Comparison of ENCODE assay signal across 10 cellular contexts in genomic region chr2:237688081-237688480, GRCh38.
A peak's percentile ranks its signal among the peaks of the same experiment; 100 is the strongest.
DNase-seq lines count a peak whose midpoint lies in the region; ATAC-seq and TF ChIP-seq lines count a peak whose summit lies in the region.
"Had no signal": no experiment of that assay in that cellular context is flagged by ENCODE, and none has a peak within 500 bp of the region (broad histone marks: within the 10 kb centered on the region; RNA-seq: fewer than 3 reads in every experiment).

No MANE protein-coding gene starts in this region.

- H3K4me3 ChIP-seq in ACC112 (ENCODE audit: low read depth, low read length) (peak overlapping the region; percentile 13), Peyer's patch (no peak overlapping the region), duodenal mucosa (ENCODE audit: low read depth in 1 of 2, low read length in 2 of 2) (no peak overlapping the region)
- H3K4me3 ChIP-seq: MG63 had no signal

- H3K4me3 Mint-ChIP-seq in neural crest cell: peak overlapping the region; percentile 56

- no peak overlapping the region for H3K27ac Mint-ChIP-seq in neural crest cell (ENCODE audit: unreplicated experiment)

- no peak for ATAC-seq in GM19328 (IDR thresholded peaks at IDR 0.05; ENCODE audit: unreplicated experiment)

- H3K36me3 Mint-ChIP-seq in neural crest cell (ENCODE audit: low read depth): peaks cover 12% of the 10 kb centered on the region

- no peaks in the 10 kb centered on the region for H3K9me3 Mint-ChIP-seq in neural crest cell

- H3K9ac ChIP-seq in duodenal mucosa (ENCODE audit: low read depth in 1 of 2, low read length in 2 of 2): peak overlapping the region; percentile 35 to 37

- peaks cover 21% of the 10 kb centered on the region for H3K4me1 Mint-ChIP-seq in neural crest cell

- DNase-seq in Peyer's patch (peak in 1 of 3 donors; percentile 34), neural crest cell (ENCODE audit: low read depth, low spot score) (no peak), HK-2 (ENCODE audit: unreplicated experiment) (no peak), DMS 273 (lab: John Stamatoyannopoulos, UW; ENCODE audit: unreplicated experiment) (no peak), anterior cingulate cortex (lab: John Stamatoyannopoulos, UW) (no peak)
- DNase-seq: DMS 273 treated with DMSO at 0.1 percent for 48 hours had no signal

- H3K79me2 ChIP-seq in ACC112 (ENCODE audit: control insufficient read depth, insufficient read depth, low read length, unreplicated experiment): peaks cover 8% of the 10 kb centered on the region

- no peaks in the 10 kb centered on the region for H3K27me3 ChIP-seq in ACC112 (ENCODE audit: insufficient read depth, low read length)
- no peaks in the 10 kb centered on the region for H3K27me3 ChIP-seq in Peyer's patch
- H3K27me3 ChIP-seq in duodenal mucosa (ENCODE audit: control insufficient read depth in 1 of 2, insufficient read depth in 2 of 2, low read length in 2 of 2): no peaks in the 10 kb centered on the region
- H3K27me3 ChIP-seq: MG63 had no signal

- no peaks in the 10 kb centered on the region for H3K36me3 ChIP-seq in ACC112 (ENCODE audit: insufficient read depth, low read length)
- no peaks in the 10 kb centered on the region for H3K36me3 ChIP-seq in Peyer's patch
- H3K36me3 ChIP-seq in duodenal mucosa (ENCODE audit: control insufficient read depth in 1 of 2, insufficient read depth in 2 of 2, low read length in 2 of 2): no peaks in the 10 kb centered on the region
- H3K36me3 ChIP-seq: MG63 had no signal

- no peak for TF ChIP-seq POLR2A in Peyer's patch (IDR thresholded peaks at IDR 0.05)

- H3K4me1 ChIP-seq in ACC112 (ENCODE audit: control insufficient read depth, insufficient read depth, low read length, unreplicated experiment) (peaks cover 35% of the 10 kb centered on the region), Peyer's patch (peaks cover 0 to 34% (median 3%) of the 10 kb centered on the region in 4 donors), duodenal mucosa (ENCODE audit: control insufficient read depth in 1 of 2, insufficient read depth in 2 of 2, low read length in 2 of 2) (peaks cover 24 to 29% of the 10 kb centered on the region in 2 donors)

- no peak for TF ChIP-seq CTCF in Peyer's patch (IDR thresholded peaks at IDR 0.05)
- no peak for TF ChIP-seq CTCF in neural crest cell (conservative IDR thresholded peaks at IDR 0.05)

- peaks cover 3% of the 10 kb centered on the region for H3K27me3 Mint-ChIP-seq in neural crest cell (ENCODE audit: low read depth)

- H2AFZ ChIP-seq in ACC112 (ENCODE audit: low read length, unreplicated experiment): no peak overlapping the region

- H3K9me3 ChIP-seq in Peyer's patch (no peaks in the 10 kb centered on the region), duodenal mucosa (ENCODE audit: control insufficient read depth in 1 of 2, low read length in 2 of 2) (no peaks in the 10 kb centered on the region)
- H3K9me3 ChIP-seq: MG63 had no signal

- H3K27ac ChIP-seq in ACC112 (ENCODE audit: low read depth, low read length): peak overlapping the region; percentile 99
- H3K27ac ChIP-seq in Peyer's patch: peak overlapping the region; percentile 61 to 87 (median 75)
- H3K27ac ChIP-seq in duodenal mucosa (ENCODE audit: low read depth, low read length): peak overlapping the region; percentile 47

Comparison
In these comparisons a context has a peak if more than half of its experiments do, and no peak if none do; other contexts are left out.
1. H3K27ac ChIP-seq: peak in every context shown above with its lines; median percentile 99 in ACC112; 75 in Peyer's patch; 47 in duodenal mucosa.